ENCODE assay signal across 26 cellular contexts in genomic region chr6:28774292-28775051, GRCh38.
DNase-seq lines count a peak whose midpoint lies in the region; ATAC-seq, FAIRE-seq and TF ChIP-seq lines count a peak whose summit lies in the region.
"Had no signal": no experiment of that assay in that cellular context is flagged by ENCODE, and none has a peak within 500 bp of the region (broad histone marks: within the 10 kb centered on the region; RNA-seq: fewer than 3 reads in every experiment).

No MANE protein-coding gene starts in this region.

- peaks cover 5% of the 10 kb centered on the region for H3K4me1 Mint-ChIP-seq in T-helper 2 cell treated with Interferon-gamma antibody and Interleukin-4, amounts not matched to agents 5 μg/mL and 100 μg/mL, for 36 hours (ENCODE audit: low read depth)
- peaks cover 6 to 17% (median 14%) of the 10 kb centered on the region in 7 donors for H3K4me1 Mint-ChIP-seq in naive thymus-derived CD4-positive, alpha-beta T cell

- H3K27ac ChIP-seq in HUES64 (ENCODE audit: low read depth, low read length) = no peak overlapping the region
- H3K27ac ChIP-seq in K562 (ENCODE audit: extremely low read depth, low read depth, low read length) = no peak overlapping the region
- H3K27ac ChIP-seq in naive thymus-derived CD4-positive, alpha-beta T cell (ENCODE audit: low read depth, low read length) = no peak overlapping the region
- H3K27ac ChIP-seq: prostate gland, skin epidermis, transverse colon had no signal

- H3K4me1 ChIP-seq in HUES64 (ENCODE audit: insufficient read depth, low read length) (peaks cover 49% of the 10 kb centered on the region), K562 (replicated peaks in 1 of 2; ENCODE audit: control insufficient read depth in 2 of 2, insufficient read depth in 2 of 2, low read length in 2 of 2) (peaks cover 25 to 37% of the 10 kb centered on the region in 2 experiments)
- H3K4me1 ChIP-seq in naive thymus-derived CD4-positive, alpha-beta T cell (ENCODE audit: control insufficient read depth in 2 of 2, insufficient read depth in 2 of 2, low read length in 2 of 2) = no peaks in the 10 kb centered on the region
- H3K4me1 ChIP-seq: prostate gland had no signal

- in situ Hi-C loops in K562 (cut with MboI) = no loop called here

- H3K9me3 Mint-ChIP-seq in T-helper 2 cell treated with Interferon-gamma antibody and Interleukin-4, amounts not matched to agents 5 μg/mL and 100 μg/mL, for 36 hours = no peaks in the 10 kb centered on the region
- peaks cover 7 to 86% (median 35%) of the 10 kb centered on the region in 11 donors for H3K9me3 Mint-ChIP-seq in naive thymus-derived CD4-positive, alpha-beta T cell
- H3K9me3 Mint-ChIP-seq: neural crest cell had no signal

- ATAC-seq in K562 = no peak
- ATAC-seq in naive thymus-derived CD4-positive, alpha-beta T cell = no peak
- no peak for ATAC-seq in Right ventricle myocardium inferior
- no peak for ATAC-seq in HG02970 (IDR thresholded peaks at IDR 0.05; ENCODE audit: low FRiP score, unreplicated experiment)
- ATAC-seq: SK-N-SH treated with all-trans-retinoic acid at 6 μM for 48 hours; stimulated activated naive CD8-positive, alpha-beta T cell treated with anti-CD3 and anti-CD28 coated beads, Interleukin-15, Interleukin-2, amounts not matched to agents 100 U/mL and 50 U/mL, for 24 hours had no signal

- H3K27ac Mint-ChIP-seq in T-helper 2 cell treated with Interferon-gamma antibody and Interleukin-4, amounts not matched to agents 5 μg/mL and 100 μg/mL, for 36 hours = peak overlapping the region; percentile 77
- peak overlapping the region in 7 of 9 donors; percentile 10 to 94 (median 83) for H3K27ac Mint-ChIP-seq in naive thymus-derived CD4-positive, alpha-beta T cell
- H3K27ac Mint-ChIP-seq: B cell had no signal

- TF ChIP-seq CTCF in K562 (IDR thresholded peaks at IDR 0.05 in 2 of 3, conservative IDR thresholded peaks at IDR 0.05 in 1 of 3; ENCODE audit: insufficient read depth in 2 of 3, low read depth in 1 of 3, low read length in 3 of 3) = no peak

- TF ChIP-seq RAD21 in K562 (CRISPR knock-in tag; conservative IDR thresholded peaks at IDR 0.05 in 1 of 2, IDR thresholded peaks at IDR 0.05 in 1 of 2) = no peak

- no TSS peak for BruUV-seq in K562 (replicated peaks; lab: Mats Ljungman, UMichigan)

- peaks cover 100% of the 10 kb centered on the region for H3K27me3 ChIP-seq in HUES64 (ENCODE audit: insufficient read depth, low read length)
- H3K27me3 ChIP-seq in K562 (ENCODE audit: control insufficient read depth in 2 of 2, insufficient read depth in 2 of 2, low read length in 2 of 2) = no peaks in the 10 kb centered on the region
- peaks cover 29 to 81% of the 10 kb centered on the region in 2 donors for H3K27me3 ChIP-seq in naive thymus-derived CD4-positive, alpha-beta T cell (ENCODE audit: control insufficient read depth in 2 of 2, insufficient read depth in 2 of 2, low read length in 2 of 2)

- WGBS in HUES64 = 7% methylated on average over 22 of the region's 23 CpGs
- 80% methylated on average over 23 of the region's 23 CpGs for WGBS in K562 (ENCODE audit: insufficient coverage, low coverage, missing lambda C conversion rate)

- no peak overlapping the region for H3K4me2 ChIP-seq in K562 (ENCODE audit: insufficient read depth, low read length)

- peak overlapping the region; percentile 47 for H3K4me3 ChIP-seq in HUES64 (ENCODE audit: low read length)
- no peak overlapping the region for H3K4me3 ChIP-seq in K562
- H3K4me3 ChIP-seq in naive thymus-derived CD4-positive, alpha-beta T cell (ENCODE audit: low read length) = no peak overlapping the region
- H3K4me3 ChIP-seq: MG63, prostate gland, skin epidermis, transverse colon had no signal

- H3K9me1 ChIP-seq in K562 (ENCODE audit: control insufficient read depth, insufficient read depth, low read length) = no peaks in the 10 kb centered on the region

- peaks cover 90% of the 10 kb centered on the region for H3K27me3 Mint-ChIP-seq in T-helper 2 cell treated with Interferon-gamma antibody and Interleukin-4, amounts not matched to agents 5 μg/mL and 100 μg/mL, for 36 hours (ENCODE audit: low read depth)
- peaks cover 92 to 95% (median 93%) of the 10 kb centered on the region in 5 donors for H3K27me3 Mint-ChIP-seq in naive thymus-derived CD4-positive, alpha-beta T cell

- H3K36me3 Mint-ChIP-seq in T-helper 2 cell treated with Interferon-gamma antibody and Interleukin-4, amounts not matched to agents 5 μg/mL and 100 μg/mL, for 36 hours (ENCODE audit: low read depth) = peaks cover 6% of the 10 kb centered on the region
- peaks cover 0 to 38% (median 11%) of the 10 kb centered on the region in 5 donors for H3K36me3 Mint-ChIP-seq in naive thymus-derived CD4-positive, alpha-beta T cell

- no peak overlapping the region for H3K9ac ChIP-seq in HUES64 (ENCODE audit: low read depth, low read length)
- no peak overlapping the region for H3K9ac ChIP-seq in K562 (ENCODE audit: insufficient read depth in 1 of 2, low read depth in 2 of 2, low read length in 2 of 2)

- CTCF ChIA-PET in K562 (lab: Yijun Ruan, JAX; ENCODE audit: low intra/inter-chr PET ratio) = no interaction called here
- CTCF ChIA-PET in naive thymus-derived CD4-positive, alpha-beta T cell (lab: Charles Lee) = no interaction called here

- no peak for FAIRE-seq in K562 (lab: Jason Lieb, UNC)

- intact Hi-C loops in K562 (cut with micrococcal nuclease) = no loop called here
- intact Hi-C loops in naive thymus-derived CD4-positive, alpha-beta T cell (cut with micrococcal nuclease) = loop anchor here (5.0 kb wide), 1 partner anchor 38 kb away; no protein-coding TSS in a partner anchor
- intact Hi-C loops in Right ventricle myocardium inferior (cut with DNase I) = no loop called here

- DNase-seq in T-helper 2 cell treated with Interferon-gamma antibody and Interleukin-4, amounts not matched to agents 5 μg/mL and 100 μg/mL, for 36 hours (ENCODE audit: low spot score) = no peak
- DNase-seq in T-helper 2 cell (no peak), K562 (ENCODE audit: extremely low read depth in 1 of 4, low spot score in 3 of 4) (no peak), Right ventricle myocardium inferior (ENCODE audit: missing footprints) (no peak), Ammon's horn (ENCODE audit: low spot score) (no peak)
- DNase-seq in naive thymus-derived CD4-positive, alpha-beta T cell = no peak
- DNase-seq: 8988T; activated CD4-positive, CD25-positive, alpha-beta regulatory T cell treated with anti-CD3 and anti-CD28 coated beads, Interleukin-2, amount 50 U/mL, for 72 hours; activated CD8-positive, alpha-beta memory T cell treated with anti-CD3 and anti-CD28 coated beads, Interleukin-2, amount 50 U/mL, for 48 hours; activated gamma-delta T cell; effector CD8-positive, alpha-beta T cell; MG63; NCI-H1436; NCI-H2171; NCI-H526 treated with DMSO at 0.1 percent for 48 hours; RPMI8226; stimulated activated CD4-positive, alpha-beta T cell treated with anti-CD3 and anti-CD28 coated beads, Interleukin-2, amount 100 ng/mL, for 48 hours; stimulated activated naive CD8-positive, alpha-beta T cell treated with anti-CD3 and anti-CD28 coated beads, Interleukin-15, Interleukin-2, amounts not matched to agents 100 U/mL and 50 U/mL, for 24 hours; transverse colon had no signal

- H2AFZ ChIP-seq in K562 (ENCODE audit: low read depth, low read length) = no peak overlapping the region

- H4K20me1 ChIP-seq in K562 (replicated peaks; ENCODE audit: control insufficient read depth, insufficient read depth, low read length) = no peaks in the 10 kb centered on the region

- peak overlapping the region; percentile 47 for H3K4me3 Mint-ChIP-seq in T-helper 2 cell treated with Interferon-gamma antibody and Interleukin-4, amounts not matched to agents 5 μg/mL and 100 μg/mL, for 36 hours
- peak overlapping the region in 8 of 10 donors; percentile 10 to 68 (median 30) for H3K4me3 Mint-ChIP-seq in naive thymus-derived CD4-positive, alpha-beta T cell
- H3K4me3 Mint-ChIP-seq: B cell, neural crest cell had no signal

- TF ChIP-seq EP300 in K562 (IDR thresholded peaks at IDR 0.05; ENCODE audit: low read length) = no peak

- no peak for TF ChIP-seq POLR2A in K562 (conservative IDR thresholded peaks at IDR 0.05)

- H3K9me3 ChIP-seq in HUES64 (ENCODE audit: insufficient read depth, low read depth, low read length) (no peaks in the 10 kb centered on the region), K562 (replicated peaks; ENCODE audit: control insufficient read depth, insufficient read depth, low read depth, low read length) (no peaks in the 10 kb centered on the region)
- peaks cover 0 to 12% (median 0%) of the 10 kb centered on the region in 3 experiments for H3K9me3 ChIP-seq in naive thymus-derived CD4-positive, alpha-beta T cell (ENCODE audit: control insufficient read depth in 2 of 3, low read length in 3 of 3)
- H3K9me3 ChIP-seq: MG63, prostate gland, transverse colon had no signal

- POLR2A ChIA-PET in K562 (lab: Yijun Ruan, JAX) = no interaction called here
- POLR2A ChIA-PET in naive thymus-derived CD4-positive, alpha-beta T cell (lab: Charles Lee) = no interaction called here

- H3K36me3 ChIP-seq in HUES64 (ENCODE audit: insufficient read depth, low read length) (no peaks in the 10 kb centered on the region), K562 (ENCODE audit: control insufficient read depth, insufficient read depth, low read length) (no peaks in the 10 kb centered on the region)
- H3K36me3 ChIP-seq in naive thymus-derived CD4-positive, alpha-beta T cell (ENCODE audit: control insufficient read depth in 2 of 3, insufficient read depth in 3 of 3, low read length in 3 of 3) = no peaks in the 10 kb centered on the region
- H3K36me3 ChIP-seq: MG63, prostate gland, transverse colon had no signal

- no peaks in the 10 kb centered on the region for H3K79me2 ChIP-seq in K562 (ENCODE audit: control insufficient read depth, insufficient read depth, low read length)

TF ChIP-seq in K562, 482 proteins besides CTCF, POLR2A, EP300 and RAD21:
- 0 out of 2 replicates have a peak, but pooled peaks have one; percentile 19 for TF ChIP-seq ZFX (CRISPR knock-in tag; IDR thresholded peaks at IDR 0.05)
- no peak for TF ChIP-seq TAF1 (IDR thresholded peaks at IDR 0.05; ENCODE audit: control insufficient read depth, extremely low read depth, insufficient read depth, low read length, severe bottlenecking)
- no peak for TF ChIP-seq NR2F6 (CRISPR knock-in tag; IDR thresholded peaks at IDR 0.05)
- TF ChIP-seq DIDO1 (tag; IDR thresholded peaks at IDR 0.05; ENCODE audit: low read depth) = no peak
- no peak for TF ChIP-seq ZNF644 (tag; IDR thresholded peaks at IDR 0.05; ENCODE audit: low read depth)

Comparison
In these comparisons a context has a peak if more than half of its experiments do, and no peak if none do; other contexts are left out.
1. intact Hi-C loops: an anchor here in naive thymus-derived CD4-positive, alpha-beta T cell (5.0 kb wide); none called in K562 and Right ventricle myocardium inferior.